In the genomic region with DNA sequence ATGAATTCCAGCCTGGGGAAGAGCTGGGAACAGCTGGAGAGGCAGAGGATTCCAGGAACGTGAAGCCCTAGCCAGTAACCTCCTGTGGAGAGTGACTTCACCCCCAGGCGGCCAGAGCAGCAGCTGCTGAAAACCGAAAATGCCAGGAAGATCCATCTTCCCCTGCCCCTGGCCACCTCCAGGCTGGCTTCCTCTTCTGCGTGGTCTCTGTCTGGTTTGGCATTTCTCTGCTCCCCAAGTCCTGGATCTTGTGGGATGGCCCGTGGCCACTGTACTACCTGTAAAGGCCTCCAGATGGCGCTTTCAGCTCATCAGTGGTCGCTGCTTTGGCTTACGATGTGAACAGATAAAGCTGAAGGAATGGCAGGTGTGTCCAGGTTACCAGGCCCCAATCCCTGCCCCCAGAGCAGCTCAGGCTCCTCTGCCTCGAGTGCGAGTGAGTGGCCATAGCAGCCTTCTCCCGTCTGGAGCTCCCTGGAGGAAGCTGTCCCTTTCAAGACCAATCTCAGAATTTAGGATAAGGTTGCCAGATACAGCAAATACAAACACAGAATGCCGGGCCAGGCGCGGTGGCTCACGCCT, we compare ENCODE assay signal across 8 cellular contexts. TPM values are rescaled to one million over a fixed set of nuclear protein-coding genes. Genes with fewer than 3 reads are reported as not detected.
A peak's percentile ranks its signal among the peaks of the same experiment; 100 is the strongest.
DNase-seq lines count a peak whose midpoint lies in the region; ATAC-seq, FAIRE-seq and TF ChIP-seq lines count a peak whose summit lies in the region.

No MANE protein-coding gene starts in this region.

- no peak overlapping the region for H3K27ac ChIP-seq in SK-N-MC

- TF ChIP-seq CTCF in GM10266 (IDR thresholded peaks at IDR 0.05; ENCODE audit: control insufficient read depth, insufficient read depth, low read depth, missing control alignments): peak; percentile 98

- ATAC-seq in Right ventricle myocardium inferior (peak; percentile 92), HG02571 (IDR thresholded peaks at IDR 0.05; ENCODE audit: unreplicated experiment) (no peak)

- no peaks in the 10 kb centered on the region for H3K9me3 ChIP-seq in SK-N-MC (ENCODE audit: low read depth, low read length)

- peak; percentile 66 for FAIRE-seq in urothelium cell line (lab: Jason Lieb, UNC)

- peak; percentile 87 for DNase-seq in GM10266 (ENCODE audit: extremely low spot score)
- peak; percentile 59 for DNase-seq in NCI-H1092 treated with DMSO at 0.1 percent for 48 hours (lab: John Stamatoyannopoulos, UW)
- peak; percentile 56 for DNase-seq in SK-N-MC (ENCODE audit: low read depth, low spot score)
- peak; percentile 77 for DNase-seq in activated naive CD4-positive, alpha-beta T cell treated with anti-CD3 and anti-CD28 coated beads, Interleukin-2, amount 50 U/mL, for 16 hours
- peak; percentile 87 for DNase-seq in Right ventricle myocardium inferior (ENCODE audit: missing footprints)
- DNase-seq in posterior cingulate gyrus: peak; percentile 67 to 97 (median 90)
- peak; percentile 92 for DNase-seq in urothelium cell line (ENCODE audit: low spot score)

- no peak overlapping the region for H3K9ac ChIP-seq in SK-N-MC (ENCODE audit: insufficient read length)

- intact Hi-C loops in Right ventricle myocardium inferior (cut with DNase I) (loop anchor here (1.0 to 5.0 kb wide), 3 partner anchors 55 to 231 kb away; a partner anchor contains a TSS), posterior cingulate gyrus (cut with DNase I) (loop anchor here (1.0 to 10.0 kb wide), 3 partner anchors 55 to 233 kb away; no protein-coding TSS in a partner anchor)

- H3K36me3 ChIP-seq in SK-N-MC (ENCODE audit: insufficient read depth, low read length): no peaks in the 10 kb centered on the region

- H3K4me3 ChIP-seq in SK-N-MC: no peak overlapping the region

RNA-seq across cellular contexts. Expression of a gene that starts 8.7 kb away (rescaled TPM):
- 58.9 TPM for total RNA-seq in Right ventricle myocardium inferior
